3 cellular contexts compared by ENCODE assay signal in the genomic region with DNA sequence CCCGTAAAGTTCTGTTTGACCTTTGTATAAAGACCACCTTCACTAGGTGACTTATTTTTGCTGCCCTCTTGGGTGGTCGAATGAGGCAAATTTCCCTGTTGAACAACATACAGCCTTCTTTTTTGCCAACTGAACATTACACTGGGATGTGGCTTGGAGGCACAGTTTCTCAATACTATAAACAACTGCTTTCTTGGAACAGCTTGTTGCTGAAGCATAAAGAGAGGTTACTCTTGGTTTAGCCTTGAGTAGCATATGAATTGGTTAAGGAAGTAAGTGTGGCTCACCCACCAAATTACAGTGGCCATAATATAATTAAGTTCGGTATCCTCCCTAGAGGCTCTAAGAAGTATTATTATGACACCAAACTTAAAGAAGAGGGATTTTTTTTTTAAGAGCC.
TF ChIP-seq lines count a peak whose summit lies in the region.

No MANE protein-coding gene starts in this region.

TF ChIP-seq in SK-N-SH, 30 proteins besides CTCF, POLR2A, EP300 and RAD21:
- TF ChIP-seq USF1 (IDR thresholded peaks at IDR 0.05; ENCODE audit: borderline replicate concordance, low read depth) (no peak), NFIC (IDR thresholded peaks at IDR 0.05; ENCODE audit: borderline replicate concordance) (no peak)

TF ChIP-seq in SK-N-SH treated with all-trans-retinoic acid at 6 μM for 48 hours, 23 proteins besides CTCF, POLR2A, EP300 and RAD21:
- no peak for TF ChIP-seq TCF4 (CRISPR knock-in tag; IDR thresholded peaks at IDR 0.05; ENCODE audit: borderline replicate concordance)
- no peak for TF ChIP-seq ZC3H10 (CRISPR knock-in tag; IDR thresholded peaks at IDR 0.05)
- TF ChIP-seq, protein P1, sequence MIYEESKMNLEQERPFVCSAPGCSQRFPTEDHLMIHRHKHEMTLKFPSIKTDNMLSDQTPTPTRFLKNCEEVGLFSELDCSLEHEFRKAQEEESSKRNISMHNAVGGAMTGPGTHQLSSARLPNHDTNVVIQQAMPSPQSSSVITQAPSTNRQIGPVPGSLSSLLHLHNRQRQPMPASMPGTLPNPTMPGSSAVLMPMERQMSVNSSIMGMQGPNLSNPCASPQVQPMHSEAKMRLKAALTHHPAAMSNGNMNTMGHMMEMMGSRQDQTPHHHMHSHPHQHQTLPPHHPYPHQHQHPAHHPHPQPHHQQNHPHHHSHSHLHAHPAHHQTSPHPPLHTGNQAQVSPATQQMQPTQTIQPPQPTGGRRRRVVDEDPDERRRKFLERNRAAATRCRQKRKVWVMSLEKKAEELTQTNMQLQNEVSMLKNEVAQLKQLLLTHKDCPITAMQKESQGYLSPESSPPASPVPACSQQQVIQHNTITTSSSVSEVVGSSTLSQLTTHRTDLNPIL (CRISPR knock-in tag; IDR thresholded peaks at IDR 0.05; ENCODE audit: low read depth): no peak
- no peak for TF ChIP-seq PATZ1 (CRISPR knock-in tag; IDR thresholded peaks at IDR 0.05; ENCODE audit: borderline replicate concordance)
- TF ChIP-seq CSDC2 (CRISPR knock-in tag; IDR thresholded peaks at IDR 0.05): no peak
- no peak for TF ChIP-seq ESRRG (CRISPR knock-in tag; IDR thresholded peaks at IDR 0.05)
- no peak for TF ChIP-seq PPARA (CRISPR knock-in tag; IDR thresholded peaks at IDR 0.05; ENCODE audit: borderline replicate concordance)

TF ChIP-seq in H1, 55 proteins besides CTCF, POLR2A, EP300 and RAD21:
- TF ChIP-seq TCF12 (IDR thresholded peaks at IDR 0.05; ENCODE audit: low read depth, low read length): no peak
- no peak for TF ChIP-seq FOSL1 (IDR thresholded peaks at IDR 0.05; ENCODE audit: insufficient read depth, low read depth, low read length)
- TF ChIP-seq, protein P2, sequence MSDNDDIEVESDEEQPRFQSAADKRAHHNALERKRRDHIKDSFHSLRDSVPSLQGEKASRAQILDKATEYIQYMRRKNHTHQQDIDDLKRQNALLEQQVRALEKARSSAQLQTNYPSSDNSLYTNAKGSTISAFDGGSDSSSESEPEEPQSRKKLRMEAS (IDR thresholded peaks at IDR 0.05): no peak
- no peak for TF ChIP-seq CHD1 (IDR thresholded peaks at IDR 0.05; ENCODE audit: low read depth, low read length)
- TF ChIP-seq, protein P3, sequence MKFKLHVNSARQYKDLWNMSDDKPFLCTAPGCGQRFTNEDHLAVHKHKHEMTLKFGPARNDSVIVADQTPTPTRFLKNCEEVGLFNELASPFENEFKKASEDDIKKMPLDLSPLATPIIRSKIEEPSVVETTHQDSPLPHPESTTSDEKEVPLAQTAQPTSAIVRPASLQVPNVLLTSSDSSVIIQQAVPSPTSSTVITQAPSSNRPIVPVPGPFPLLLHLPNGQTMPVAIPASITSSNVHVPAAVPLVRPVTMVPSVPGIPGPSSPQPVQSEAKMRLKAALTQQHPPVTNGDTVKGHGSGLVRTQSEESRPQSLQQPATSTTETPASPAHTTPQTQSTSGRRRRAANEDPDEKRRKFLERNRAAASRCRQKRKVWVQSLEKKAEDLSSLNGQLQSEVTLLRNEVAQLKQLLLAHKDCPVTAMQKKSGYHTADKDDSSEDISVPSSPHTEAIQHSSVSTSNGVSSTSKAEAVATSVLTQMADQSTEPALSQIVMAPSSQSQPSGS (IDR thresholded peaks at IDR 0.05; ENCODE audit: low read length): no peak
- no peak for TF ChIP-seq TEAD4 (IDR thresholded peaks at IDR 0.05; ENCODE audit: low read depth, low read length)
- no peak for TF ChIP-seq GABPA (IDR thresholded peaks at IDR 0.05; ENCODE audit: borderline replicate concordance, insufficient read depth, low read length)
- TF ChIP-seq JUND (IDR thresholded peaks at IDR 0.05; ENCODE audit: low read length): no peak
- TF ChIP-seq CBX5 (IDR thresholded peaks at IDR 0.05; ENCODE audit: low read depth, low read length): no peak
TF ChIP-seq in H1: peak in this region for 0.
